Comparison of ENCODE assay signal across 1 cellular context in the genomic region with DNA sequence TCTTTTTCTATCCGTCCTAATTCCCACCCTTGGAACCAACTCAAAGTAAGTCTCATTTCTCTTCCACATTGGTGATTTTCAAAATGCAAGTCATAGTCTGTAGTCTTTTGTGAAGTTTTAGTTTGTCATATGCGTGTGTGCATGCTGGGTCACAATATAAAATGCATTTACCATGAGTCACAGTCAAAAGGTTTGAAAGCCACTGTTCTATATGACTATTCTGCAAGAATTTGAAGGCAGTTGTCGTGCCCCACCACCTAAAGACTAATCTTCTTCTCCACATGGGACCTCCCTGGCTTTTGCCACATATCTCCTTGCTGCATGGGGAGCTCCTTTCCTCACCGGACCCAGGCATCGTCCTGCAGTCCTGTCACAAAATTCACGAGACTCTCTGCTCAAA.
TF ChIP-seq lines count a peak whose summit lies in the region.

No MANE protein-coding gene starts in this region.

TF ChIP-seq in A549, 52 proteins besides CTCF, POLR2A, EP300 and RAD21 (continued from another document):
- TF ChIP-seq TFCP2L1 (CRISPR knock-in tag; IDR thresholded peaks at IDR 0.05) = no peak
- no peak for TF ChIP-seq RFX5 (IDR thresholded peaks at IDR 0.05)
- peak; percentile 25 for TF ChIP-seq MAFK (IDR thresholded peaks at IDR 0.05; ENCODE audit: partially characterized antibody)
- no peak for TF ChIP-seq CEBPB (IDR thresholded peaks at IDR 0.05)
- no peak for TF ChIP-seq MYC (IDR thresholded peaks at IDR 0.05; ENCODE audit: borderline replicate concordance, low read length)
- TF ChIP-seq ZSCAN20 (CRISPR knock-in tag; IDR thresholded peaks at IDR 0.05) = no peak
- no peak for TF ChIP-seq SMC3 (IDR thresholded peaks at IDR 0.05)
- TF ChIP-seq FOSL2 (IDR thresholded peaks at IDR 0.05) = no peak
- peak; percentile 9; the same call in 1 of the 2 replicates for TF ChIP-seq FOSL2 (CRISPR knock-in tag; IDR thresholded peaks at IDR 0.05)
- TF ChIP-seq NR3C1 (IDR thresholded peaks at IDR 0.05) = no peak
- TF ChIP-seq, protein P1, sequence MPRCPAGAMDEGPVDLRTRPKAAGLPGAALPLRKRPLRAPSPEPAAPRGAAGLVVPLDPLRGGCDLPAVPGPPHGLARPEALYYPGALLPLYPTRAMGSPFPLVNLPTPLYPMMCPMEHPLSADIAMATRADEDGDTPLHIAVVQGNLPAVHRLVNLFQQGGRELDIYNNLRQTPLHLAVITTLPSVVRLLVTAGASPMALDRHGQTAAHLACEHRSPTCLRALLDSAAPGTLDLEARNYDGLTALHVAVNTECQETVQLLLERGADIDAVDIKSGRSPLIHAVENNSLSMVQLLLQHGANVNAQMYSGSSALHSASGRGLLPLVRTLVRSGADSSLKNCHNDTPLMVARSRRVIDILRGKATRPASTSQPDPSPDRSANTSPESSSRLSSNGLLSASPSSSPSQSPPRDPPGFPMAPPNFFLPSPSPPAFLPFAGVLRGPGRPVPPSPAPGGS (IDR thresholded peaks at IDR 0.05) = no peak
- no peak for TF ChIP-seq GATA3 (IDR thresholded peaks at IDR 0.05; ENCODE audit: borderline replicate concordance)
- TF ChIP-seq JUNB (IDR thresholded peaks at IDR 0.05) = no peak
